16 cellular contexts compared by ENCODE assay signal in the genomic region with DNA sequence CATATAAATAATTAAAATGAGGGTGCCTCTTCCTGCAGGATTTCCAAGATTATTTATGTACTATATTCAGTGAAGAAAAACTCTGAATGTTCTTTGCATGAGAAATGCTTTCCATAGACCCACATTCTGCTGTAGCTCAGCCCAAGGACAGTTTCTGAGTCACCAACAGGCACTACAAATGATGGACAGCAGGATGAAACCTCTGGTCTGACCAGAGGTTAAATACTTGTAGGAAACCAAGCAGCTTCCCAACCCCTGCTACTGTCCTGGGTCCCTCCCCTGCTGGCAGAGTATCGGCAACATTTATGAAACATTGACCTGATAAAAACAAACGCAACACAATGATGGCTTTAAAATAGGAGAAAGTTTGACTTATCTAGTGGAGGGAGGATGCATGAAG.
DNase-seq lines count a peak whose midpoint lies in the region; ATAC-seq and TF ChIP-seq lines count a peak whose summit lies in the region.
"Had no signal": no experiment of that assay in that cellular context is flagged by ENCODE, and none has a peak within 500 bp of the region (broad histone marks: within the 10 kb centered on the region; RNA-seq: fewer than 3 reads in every experiment).

No MANE protein-coding gene starts in this region.

- H4K20me1 ChIP-seq in neural progenitor cell (ENCODE audit: low read depth), result no peaks in the 10 kb centered on the region
- H4K20me1 ChIP-seq: BLaER1 treated with 17β-estradiol and CSF1 and Interleukin-3, amounts not matched to agents 10 nM and 100 nM had no signal

- H3K27me3 Mint-ChIP-seq in neural progenitor cell (ENCODE audit: insufficient read depth, low read depth), result no peaks in the 10 kb centered on the region
- no peaks in the 10 kb centered on the region for H3K27me3 Mint-ChIP-seq in stimulated activated naive CD8-positive, alpha-beta T cell treated with anti-CD3 and anti-CD28 coated beads, Interleukin-15, amount 100 ng/mL, for 72 hours

- ATAC-seq in stimulated activated naive CD8-positive, alpha-beta T cell treated with anti-CD3 and anti-CD28 coated beads, Interleukin-15, amount 100 ng/mL, for 72 hours, result no peak
- no peak for ATAC-seq in HG03571 (IDR thresholded peaks at IDR 0.05; ENCODE audit: unreplicated experiment)
- ATAC-seq: HCT116 had no signal

- peaks cover 84% of the 10 kb centered on the region for H3K4me1 Mint-ChIP-seq in neural progenitor cell
- H3K4me1 Mint-ChIP-seq in stimulated activated naive CD8-positive, alpha-beta T cell treated with anti-CD3 and anti-CD28 coated beads, Interleukin-15, amount 100 ng/mL, for 72 hours, result no peaks in the 10 kb centered on the region

- no peaks in the 10 kb centered on the region for H3K27me3 ChIP-seq in neural progenitor cell
- H3K27me3 ChIP-seq: BLaER1 treated with 17β-estradiol and CSF1 and Interleukin-3, amounts not matched to agents 10 nM and 100 nM had no signal

- H3K9me3 Mint-ChIP-seq in neural progenitor cell, result no peaks in the 10 kb centered on the region
- H3K9me3 Mint-ChIP-seq in stimulated activated naive CD8-positive, alpha-beta T cell treated with anti-CD3 and anti-CD28 coated beads, Interleukin-15, amount 100 ng/mL, for 72 hours, result no peaks in the 10 kb centered on the region

- peak overlapping the region; percentile 35 for H3K4me3 ChIP-seq in neural progenitor cell
- H3K4me3 ChIP-seq: BLaER1 treated with 17β-estradiol and CSF1 and Interleukin-3, amounts not matched to agents 10 nM and 100 nM; PC-9 had no signal

- no peaks in the 10 kb centered on the region for H3K79me2 ChIP-seq in neural progenitor cell (ENCODE audit: low read depth)

- H3K4me1 ChIP-seq in neural progenitor cell, result peaks cover 75% of the 10 kb centered on the region

- H2AFZ ChIP-seq in neural progenitor cell (replicated peaks), result no peak overlapping the region
- H2AFZ ChIP-seq: PC-9 had no signal

- peak; percentile 40 for DNase-seq in NCI-H2227 treated with DMSO at 0.1 percent for 48 hours (lab: John Stamatoyannopoulos, UW)
- no peak for DNase-seq in NCI-H2227 (lab: John Stamatoyannopoulos, UW; ENCODE audit: unreplicated experiment)
- peak; percentile 17 for DNase-seq in iris pigment epithelial cell (ENCODE audit: low read depth)
- DNase-seq in neural progenitor cell (ENCODE audit: low spot score), result no peak
- DNase-seq in stimulated activated naive CD8-positive, alpha-beta T cell treated with anti-CD3 and anti-CD28 coated beads, Interleukin-15, amount 100 ng/mL, for 72 hours, result no peak
- no peak for DNase-seq in medulla oblongata (ENCODE audit: extremely low spot score)
- no peak for DNase-seq in NCI-H226
- DNase-seq: MV-4-11, NCI-H1417 treated with DMSO at 0.1 percent for 48 hours, NCI-H2029, NCI-H345, PC-9 had no signal

- no peak overlapping the region for H3K9ac ChIP-seq in neural progenitor cell
- H3K9ac ChIP-seq: BLaER1 treated with 17β-estradiol and CSF1 and Interleukin-3, amounts not matched to agents 10 nM and 100 nM had no signal

- H3K9me3 ChIP-seq in neural progenitor cell (ENCODE audit: low read depth), result no peaks in the 10 kb centered on the region
- H3K9me3 ChIP-seq: BLaER1 treated with 17β-estradiol and CSF1 and Interleukin-3, amounts not matched to agents 10 nM and 100 nM had no signal

- peaks cover 25% of the 10 kb centered on the region for H3F3A ChIP-seq in neural progenitor cell (ENCODE audit: low read depth)

- H3K36me3 Mint-ChIP-seq in neural progenitor cell, result no peaks in the 10 kb centered on the region

- peak overlapping the region; percentile 52 for H3K4me3 Mint-ChIP-seq in neural progenitor cell
- no peak overlapping the region for H3K4me3 Mint-ChIP-seq in stimulated activated naive CD8-positive, alpha-beta T cell treated with anti-CD3 and anti-CD28 coated beads, Interleukin-15, amount 100 ng/mL, for 72 hours

- H3K27ac Mint-ChIP-seq in neural progenitor cell, result peak overlapping the region; percentile 72
- no peak overlapping the region for H3K27ac Mint-ChIP-seq in stimulated activated naive CD8-positive, alpha-beta T cell treated with anti-CD3 and anti-CD28 coated beads, Interleukin-15, amount 100 ng/mL, for 72 hours

- peak overlapping the region; percentile 55 for H3K27ac ChIP-seq in neural progenitor cell
- H3K27ac ChIP-seq: 22Rv1; BLaER1 treated with 17β-estradiol and CSF1 and Interleukin-3, amounts not matched to agents 10 nM and 100 nM; PC-9 had no signal

- no peak for TF ChIP-seq CTCF in neural progenitor cell (IDR thresholded peaks at IDR 0.05)

- H3K4me2 ChIP-seq in neural progenitor cell, result peak overlapping the region; percentile 78
- H3K4me2 ChIP-seq: BLaER1 treated with 17β-estradiol and CSF1 and Interleukin-3, amounts not matched to agents 10 nM and 100 nM; PC-9 had no signal

- no peaks in the 10 kb centered on the region for H3K36me3 ChIP-seq in neural progenitor cell
- H3K36me3 ChIP-seq: BLaER1 treated with 17β-estradiol and CSF1 and Interleukin-3, amounts not matched to agents 10 nM and 100 nM had no signal

Comparison
In these comparisons a context has a peak if more than half of its experiments do, and no peak if none do; other contexts are left out.
1. DNase-seq: peak in NCI-H2227 treated with DMSO at 0.1 percent for 48 hours (single experiment) and iris pigment epithelial cell (single experiment); none in NCI-H2227 (single experiment), neural progenitor cell (single experiment), stimulated activated naive CD8-positive, alpha-beta T cell treated with anti-CD3 and anti-CD28 coated beads, Interleukin-15, amount 100 ng/mL, for 72 hours (0 of 2), medulla oblongata (single experiment) and NCI-H226 (single experiment).